Comparison of ENCODE assay signal across 12 cellular contexts in genomic region chr5:178191661-178192060, GRCh38. TPM values are rescaled to one million over a fixed set of nuclear protein-coding genes. Genes with fewer than 3 reads are reported as not detected.
"Had no signal": no experiment of that assay in that cellular context is flagged by ENCODE, and none has a peak within 500 bp of the region (broad histone marks: within the 10 kb centered on the region; RNA-seq: fewer than 3 reads in every experiment).

No MANE protein-coding gene starts in this region.

- DNase-seq: GOT3, H7, KBM-7 had no signal

- H3K9ac ChIP-seq: GM23248, KMS-11 had no signal

- H3K4me1 ChIP-seq: HAP-1 had no signal

- FAIRE-seq: HepG2 had no signal

- H3K4me2 ChIP-seq: KMS-11 had no signal

- H3K9me3 ChIP-seq: HAP-1 had no signal

- H2AFZ ChIP-seq: GM23248 had no signal

- H3K4me3 ChIP-seq: GM23248, HAP-1 had no signal

- H3K36me3 ChIP-seq: HAP-1 had no signal

- H3K27ac ChIP-seq: GM23248, HL-60, KMS-11 had no signal

- ATAC-seq: HCT116, HepG2 had no signal

RNA-seq across cellular contexts. Expression of gene GMCL2, which starts 4.5 kb away (rescaled TPM):
- total RNA-seq: GM23248, H4, H7, HepG2, HT1080 had no signal
- polyA plus RNA-seq: GM23248, IgD-negative memory B cell had no signal
